Comparison of ENCODE assay signal across 8 cellular contexts in genomic region chr16:54286330-54287017, GRCh38. TPM values are rescaled to one million over a fixed set of nuclear protein-coding genes. Genes with fewer than 3 reads are reported as not detected.
DNase-seq lines count a peak whose midpoint lies in the region; ATAC-seq and TF ChIP-seq lines count a peak whose summit lies in the region.

Gene IRX3, minus strand, starts transcription at chr16:54286787. Its CDS starts 737 bp downstream, at chr16:54286050.

- H3K27me3 Mint-ChIP-seq in T-helper 1 cell treated with Interleukin-12 subunit alpha and Interleukin-12 subunit beta and Interleukin-4 antibody, amounts not matched to agents 30 μg/mL and 1 μg/mL, for 36 hours (ENCODE audit: low read depth): peaks cover 74% of the 10 kb centered on the region
- peaks cover 93% of the 10 kb centered on the region for H3K27me3 Mint-ChIP-seq in WTC11 (ENCODE audit: low read depth)
- H3K27me3 Mint-ChIP-seq in nephron progenitor cell (ENCODE audit: low read depth, poor library complexity): peaks cover 86% of the 10 kb centered on the region

- H3K4me1 Mint-ChIP-seq in T-helper 1 cell treated with Interleukin-12 subunit alpha and Interleukin-12 subunit beta and Interleukin-4 antibody, amounts not matched to agents 30 μg/mL and 1 μg/mL, for 36 hours (ENCODE audit: low read depth): peaks cover 21% of the 10 kb centered on the region
- peaks cover 48% of the 10 kb centered on the region for H3K4me1 Mint-ChIP-seq in WTC11
- peaks cover 55% of the 10 kb centered on the region for H3K4me1 Mint-ChIP-seq in nephron progenitor cell

- no peaks in the 10 kb centered on the region for H3K9me3 Mint-ChIP-seq in T-helper 1 cell treated with Interleukin-12 subunit alpha and Interleukin-12 subunit beta and Interleukin-4 antibody, amounts not matched to agents 30 μg/mL and 1 μg/mL, for 36 hours
- H3K9me3 Mint-ChIP-seq in WTC11 (no peaks in the 10 kb centered on the region), nephron progenitor cell (no peaks in the 10 kb centered on the region)

- peak within 1 kb of the TSS; percentile 81 for H3K4me3 Mint-ChIP-seq in T-helper 1 cell treated with Interleukin-12 subunit alpha and Interleukin-12 subunit beta and Interleukin-4 antibody, amounts not matched to agents 30 μg/mL and 1 μg/mL, for 36 hours
- H3K4me3 Mint-ChIP-seq in WTC11 (peak within 1 kb of the TSS; percentile 85), nephron progenitor cell (peak within 1 kb of the TSS; percentile 87)

- no peak for TF ChIP-seq CTCF in WTC11 (IDR thresholded peaks at IDR 0.05)
- no peak for TF ChIP-seq CTCF in fibroblast of villous mesenchyme (IDR thresholded peaks at IDR 0.05; ENCODE audit: insufficient read depth, low read depth, low read length)
- TF ChIP-seq CTCF in nephron progenitor cell (IDR thresholded peaks at IDR 0.05): no peak

- ATAC-seq in WTC11: peak; percentile 55
- no peak for ATAC-seq in HG03025 (IDR thresholded peaks at IDR 0.05; ENCODE audit: low FRiP score, unreplicated experiment)

- CTCF ChIA-PET in WTC11 (lab: Charles Lee): interaction anchor here (0.6 to 2.4 kb wide), 13 partner anchors 92 to 783 kb away, joined by 3 to 9 read pairs (median 3); partner anchors contain the start of gene IRX5

- no peak for DNase-seq in T-helper 1 cell
- DNase-seq in NCI-H1694 treated with DMSO at 0.1 percent for 48 hours (lab: John Stamatoyannopoulos, UW): peak; percentile 63
- peak; percentile 88 for DNase-seq in WTC11 (ENCODE audit: low spot score)
- peak; percentile 89 for DNase-seq in fibroblast of villous mesenchyme (ENCODE audit: low read depth)
- DNase-seq in nephron progenitor cell: peak; percentile 83
- DNase-seq in stimulated activated CD8-positive, alpha-beta memory T cell treated with anti-CD3 and anti-CD28 coated beads, Interleukin-4, amount 100 ng/mL, for 48 hours: no peak

- H3K27ac Mint-ChIP-seq in T-helper 1 cell treated with Interleukin-12 subunit alpha and Interleukin-12 subunit beta and Interleukin-4 antibody, amounts not matched to agents 30 μg/mL and 1 μg/mL, for 36 hours: peak within 1 kb of the TSS; percentile 79
- H3K27ac Mint-ChIP-seq in WTC11: peak within 1 kb of the TSS; percentile 97
- peak within 1 kb of the TSS; percentile 57 for H3K27ac Mint-ChIP-seq in nephron progenitor cell

- H3K4me3 ChIP-seq in fibroblast of villous mesenchyme (ENCODE audit: low read depth, low read length): peak within 1 kb of the TSS; percentile 77

- POLR2A ChIA-PET in WTC11 (lab: Charles Lee): interaction anchor here (0.9 to 1.0 kb wide), 2 partner anchors 364 to 643 kb away, joined by 3 to 4 read pairs; no protein-coding TSS in a partner anchor

- peaks cover 15% of the 10 kb centered on the region for H3K36me3 Mint-ChIP-seq in T-helper 1 cell treated with Interleukin-12 subunit alpha and Interleukin-12 subunit beta and Interleukin-4 antibody, amounts not matched to agents 30 μg/mL and 1 μg/mL, for 36 hours (ENCODE audit: low read depth)
- H3K36me3 Mint-ChIP-seq in WTC11 (no peaks in the 10 kb centered on the region), nephron progenitor cell (ENCODE audit: low read depth) (no peaks in the 10 kb centered on the region)

TF ChIP-seq in WTC11, 78 proteins besides CTCF, POLR2A, EP300 and RAD21:
- TF ChIP-seq, protein P1, sequence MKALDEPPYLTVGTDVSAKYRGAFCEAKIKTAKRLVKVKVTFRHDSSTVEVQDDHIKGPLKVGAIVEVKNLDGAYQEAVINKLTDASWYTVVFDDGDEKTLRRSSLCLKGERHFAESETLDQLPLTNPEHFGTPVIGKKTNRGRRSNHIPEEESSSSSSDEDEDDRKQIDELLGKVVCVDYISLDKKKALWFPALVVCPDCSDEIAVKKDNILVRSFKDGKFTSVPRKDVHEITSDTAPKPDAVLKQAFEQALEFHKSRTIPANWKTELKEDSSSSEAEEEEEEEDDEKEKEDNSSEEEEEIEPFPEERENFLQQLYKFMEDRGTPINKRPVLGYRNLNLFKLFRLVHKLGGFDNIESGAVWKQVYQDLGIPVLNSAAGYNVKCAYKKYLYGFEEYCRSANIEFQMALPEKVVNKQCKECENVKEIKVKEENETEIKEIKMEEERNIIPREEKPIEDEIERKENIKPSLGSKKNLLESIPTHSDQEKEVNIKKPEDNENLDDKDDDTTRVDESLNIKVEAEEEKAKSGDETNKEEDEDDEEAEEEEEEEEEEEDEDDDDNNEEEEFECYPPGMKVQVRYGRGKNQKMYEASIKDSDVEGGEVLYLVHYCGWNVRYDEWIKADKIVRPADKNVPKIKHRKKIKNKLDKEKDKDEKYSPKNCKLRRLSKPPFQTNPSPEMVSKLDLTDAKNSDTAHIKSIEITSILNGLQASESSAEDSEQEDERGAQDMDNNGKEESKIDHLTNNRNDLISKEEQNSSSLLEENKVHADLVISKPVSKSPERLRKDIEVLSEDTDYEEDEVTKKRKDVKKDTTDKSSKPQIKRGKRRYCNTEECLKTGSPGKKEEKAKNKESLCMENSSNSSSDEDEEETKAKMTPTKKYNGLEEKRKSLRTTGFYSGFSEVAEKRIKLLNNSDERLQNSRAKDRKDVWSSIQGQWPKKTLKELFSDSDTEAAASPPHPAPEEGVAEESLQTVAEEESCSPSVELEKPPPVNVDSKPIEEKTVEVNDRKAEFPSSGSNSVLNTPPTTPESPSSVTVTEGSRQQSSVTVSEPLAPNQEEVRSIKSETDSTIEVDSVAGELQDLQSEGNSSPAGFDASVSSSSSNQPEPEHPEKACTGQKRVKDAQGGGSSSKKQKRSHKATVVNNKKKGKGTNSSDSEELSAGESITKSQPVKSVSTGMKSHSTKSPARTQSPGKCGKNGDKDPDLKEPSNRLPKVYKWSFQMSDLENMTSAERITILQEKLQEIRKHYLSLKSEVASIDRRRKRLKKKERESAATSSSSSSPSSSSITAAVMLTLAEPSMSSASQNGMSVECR (CRISPR knock-in tag; IDR thresholded peaks at IDR 0.05; ENCODE audit: borderline replicate concordance): peak; percentile 66; the same call in 1 of the 2 replicates
- TF ChIP-seq ZNF263 (CRISPR knock-in tag; IDR thresholded peaks at IDR 0.05; ENCODE audit: low read depth): peak; percentile 58; the same call in 1 of the 2 replicates
- no peak for TF ChIP-seq EMX1 (CRISPR knock-in tag; IDR thresholded peaks at IDR 0.05)
- TF ChIP-seq, protein P2, sequence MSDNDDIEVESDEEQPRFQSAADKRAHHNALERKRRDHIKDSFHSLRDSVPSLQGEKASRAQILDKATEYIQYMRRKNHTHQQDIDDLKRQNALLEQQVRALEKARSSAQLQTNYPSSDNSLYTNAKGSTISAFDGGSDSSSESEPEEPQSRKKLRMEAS (CRISPR knock-in tag; IDR thresholded peaks at IDR 0.05): peak; percentile 35; the same call in 1 of the 2 replicates
- TF ChIP-seq NFYB (CRISPR knock-in tag; conservative IDR thresholded peaks at IDR 0.05; ENCODE audit: low read depth): peak; percentile 70
- peak; percentile 44; the same call in 1 of the 2 replicates for TF ChIP-seq SP1 (CRISPR knock-in tag; conservative IDR thresholded peaks at IDR 0.05)

RNA-seq across cellular contexts. Expression of gene IRX3, which starts in this region (rescaled TPM):
- total RNA-seq in WTC11 (2021) (1.1 to 2.2 TPM (median 1.6 TPM) in 3 replicates), fibroblast of villous mesenchyme (0.64 and 0.86 TPM in 2 replicates)

Comparison
In these comparisons a context has a peak if more than half of its experiments do, and no peak if none do; other contexts are left out.
1. Peak in DNase-seq and H3K4me3 ChIP-seq in fibroblast of villous mesenchyme; RNA of the gene not detected or under 1 TPM.
2. DNase-seq: peak in NCI-H1694 treated with DMSO at 0.1 percent for 48 hours (single experiment), WTC11 (single experiment) and nephron progenitor cell (single experiment); none in T-helper 1 cell (0 of 5) and stimulated activated CD8-positive, alpha-beta memory T cell treated with anti-CD3 and anti-CD28 coated beads, Interleukin-4, amount 100 ng/mL, for 48 hours (single experiment).
3. Peak in every context shown above with its lines, with median percentiles within 50 percentile points of each other: H3K27ac Mint-ChIP-seq and H3K4me3 Mint-ChIP-seq.